In genomic region chr2:177036754-177037153, GRCh38 we compare ENCODE assay signal across 23 cellular contexts.
"Had no signal": no experiment of that assay in that cellular context is flagged by ENCODE, and none has a peak within 500 bp of the region (broad histone marks: within the 10 kb centered on the region; RNA-seq: fewer than 3 reads in every experiment).

No MANE protein-coding gene starts in this region.

- H3K27me3 Mint-ChIP-seq: dendritic cell treated with granulocyte-macrophage colony-stimulating factor and Interleukin-4, amounts not matched to agents 40 ng/mL and 50 ng/mL, for 4 days had no signal

- H3K4me1 Mint-ChIP-seq: activated naive CD4-positive, alpha-beta T cell treated with anti-CD3 and anti-CD28 coated beads, Interleukin-2, amount 50 U/mL, for 24 hours; naive B cell; stimulated activated naive CD8-positive, alpha-beta T cell treated with anti-CD3 and anti-CD28 coated beads, Interleukin-15, amount 100 ng/mL, for 72 hours had no signal

- H3K9me3 Mint-ChIP-seq: activated naive CD4-positive, alpha-beta T cell treated with anti-CD3 and anti-CD28 coated beads, Interleukin-2, amount 50 U/mL, for 24 hours; dendritic cell treated with granulocyte-macrophage colony-stimulating factor and Interleukin-4, amounts not matched to agents 40 ng/mL and 50 ng/mL, for 4 days; naive B cell; stimulated activated naive CD8-positive, alpha-beta T cell treated with anti-CD3 and anti-CD28 coated beads, Interleukin-15, amount 100 ng/mL, for 72 hours had no signal

- DNase-seq: activated CD4-positive, alpha-beta T cell treated with anti-CD3 and anti-CD28 coated beads for 1 hour; activated CD4-positive, alpha-beta T cell treated with anti-CD3 and anti-CD28 coated beads, Interleukin-2, amount 50 U/mL, for 1 hour; activated gamma-delta T cell treated with Interleukin-2 at 50 U/mL for 16 hours; activated T-cell treated with anti-CD3 and anti-CD28 coated beads, Interleukin-2, amount 50 U/mL, for 1 hour; anterior cingulate cortex; effector CD4-positive, alpha-beta T cell; erythroblast; foreskin keratinocyte; kidney glomerular epithelial cell; left lung; naive B cell; occipital lobe; posterior cingulate gyrus; right lobe of liver; stimulated activated CD4-positive, alpha-beta T cell treated with anti-CD3 and anti-CD28 coated beads, Interleukin-1b, Interleukin-23, amount 100 ng/mL, for 48 hours; stimulated activated naive CD8-positive, alpha-beta T cell treated with anti-CD3 and anti-CD28 coated beads, Interleukin-15, amount 100 ng/mL, for 72 hours; transverse colon; uterus; WERI-Rb-1 had no signal

- H3K36me3 Mint-ChIP-seq: activated naive CD4-positive, alpha-beta T cell treated with anti-CD3 and anti-CD28 coated beads, Interleukin-2, amount 50 U/mL, for 24 hours; brain; naive B cell had no signal

- H3K4me3 Mint-ChIP-seq: activated naive CD4-positive, alpha-beta T cell treated with anti-CD3 and anti-CD28 coated beads, Interleukin-2, amount 50 U/mL, for 24 hours; brain; dendritic cell treated with granulocyte-macrophage colony-stimulating factor and Interleukin-4, amounts not matched to agents 40 ng/mL and 50 ng/mL, for 4 days; naive B cell; neural crest cell; stimulated activated naive CD8-positive, alpha-beta T cell treated with anti-CD3 and anti-CD28 coated beads, Interleukin-15, amount 100 ng/mL, for 72 hours had no signal

- H3K27ac Mint-ChIP-seq: activated naive CD4-positive, alpha-beta T cell treated with anti-CD3 and anti-CD28 coated beads, Interleukin-2, amount 50 U/mL, for 24 hours; brain; dendritic cell treated with granulocyte-macrophage colony-stimulating factor and Interleukin-4, amounts not matched to agents 40 ng/mL and 50 ng/mL, for 4 days; naive B cell; stimulated activated naive CD8-positive, alpha-beta T cell treated with anti-CD3 and anti-CD28 coated beads, Interleukin-15, amount 100 ng/mL, for 72 hours had no signal
